1 cellular context compared by ENCODE assay signal in the genomic region with DNA sequence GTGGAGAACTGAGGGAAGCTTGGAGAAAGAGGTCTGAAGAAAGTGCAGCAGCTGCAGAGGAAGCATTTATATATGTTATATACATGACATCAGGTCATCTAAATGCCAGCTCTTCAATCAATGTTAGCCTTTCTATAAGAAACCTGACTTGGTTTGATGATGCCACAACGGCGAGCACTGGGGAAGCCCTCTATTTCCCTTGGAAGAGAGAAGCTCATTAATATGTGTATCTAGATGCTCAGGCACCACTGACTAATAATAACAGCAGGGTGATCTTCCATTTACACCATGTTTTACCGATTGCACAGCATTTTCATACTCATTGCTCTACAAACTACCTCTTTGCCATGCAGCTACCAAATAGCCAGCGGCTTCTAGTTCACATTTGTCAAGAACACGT.
TF ChIP-seq lines count a peak whose summit lies in the region.

No MANE protein-coding gene starts in this region.

TF ChIP-seq in K562, 482 proteins besides CTCF, POLR2A, EP300 and RAD21:
- TF ChIP-seq NFIX (CRISPR knock-in tag; IDR thresholded peaks at IDR 0.05; ENCODE audit: low read depth) (no peak), TBP (optimal IDR thresholded peaks at IDR 0.05; ENCODE audit: low read depth, low read length) (no peak), ZNF140 (CRISPR knock-in tag; IDR thresholded peaks at IDR 0.05) (no peak), ZNF324 (CRISPR knock-in tag; IDR thresholded peaks at IDR 0.05) (no peak), MTA1 (IDR thresholded peaks at IDR 0.05; ENCODE audit: borderline replicate concordance) (no peak), ELK1 (CRISPR knock-in tag; IDR thresholded peaks at IDR 0.05) (no peak), ZBTB26 (CRISPR knock-in tag; IDR thresholded peaks at IDR 0.05) (no peak), ZNF263 (CRISPR knock-in tag; IDR thresholded peaks at IDR 0.05; ENCODE audit: borderline replicate concordance) (no peak), NFIC (IDR thresholded peaks at IDR 0.05) (no peak), BRF2 (IDR thresholded peaks at IDR 0.05; ENCODE audit: borderline replicate concordance, insufficient read depth, insufficient read length) (no peak), ZNF274 (IDR thresholded peaks at IDR 0.05; ENCODE audit: borderline replicate concordance, low read depth, low read length) (no peak), ZBTB33 (CRISPR knock-in tag; IDR thresholded peaks at IDR 0.05) (no peak), SRSF7 (optimal IDR thresholded peaks at IDR 0.05; ENCODE audit: low read depth, low read length) (no peak), PRMT5 (CRISPR knock-in tag; IDR thresholded peaks at IDR 0.05) (no peak), ZNF212 (CRISPR knock-in tag; IDR thresholded peaks at IDR 0.05) (no peak), HDAC2 (IDR thresholded peaks at IDR 0.05) (no peak), PPARD (CRISPR knock-in tag; IDR thresholded peaks at IDR 0.05) (no peak)
- TF ChIP-seq, protein P1, sequence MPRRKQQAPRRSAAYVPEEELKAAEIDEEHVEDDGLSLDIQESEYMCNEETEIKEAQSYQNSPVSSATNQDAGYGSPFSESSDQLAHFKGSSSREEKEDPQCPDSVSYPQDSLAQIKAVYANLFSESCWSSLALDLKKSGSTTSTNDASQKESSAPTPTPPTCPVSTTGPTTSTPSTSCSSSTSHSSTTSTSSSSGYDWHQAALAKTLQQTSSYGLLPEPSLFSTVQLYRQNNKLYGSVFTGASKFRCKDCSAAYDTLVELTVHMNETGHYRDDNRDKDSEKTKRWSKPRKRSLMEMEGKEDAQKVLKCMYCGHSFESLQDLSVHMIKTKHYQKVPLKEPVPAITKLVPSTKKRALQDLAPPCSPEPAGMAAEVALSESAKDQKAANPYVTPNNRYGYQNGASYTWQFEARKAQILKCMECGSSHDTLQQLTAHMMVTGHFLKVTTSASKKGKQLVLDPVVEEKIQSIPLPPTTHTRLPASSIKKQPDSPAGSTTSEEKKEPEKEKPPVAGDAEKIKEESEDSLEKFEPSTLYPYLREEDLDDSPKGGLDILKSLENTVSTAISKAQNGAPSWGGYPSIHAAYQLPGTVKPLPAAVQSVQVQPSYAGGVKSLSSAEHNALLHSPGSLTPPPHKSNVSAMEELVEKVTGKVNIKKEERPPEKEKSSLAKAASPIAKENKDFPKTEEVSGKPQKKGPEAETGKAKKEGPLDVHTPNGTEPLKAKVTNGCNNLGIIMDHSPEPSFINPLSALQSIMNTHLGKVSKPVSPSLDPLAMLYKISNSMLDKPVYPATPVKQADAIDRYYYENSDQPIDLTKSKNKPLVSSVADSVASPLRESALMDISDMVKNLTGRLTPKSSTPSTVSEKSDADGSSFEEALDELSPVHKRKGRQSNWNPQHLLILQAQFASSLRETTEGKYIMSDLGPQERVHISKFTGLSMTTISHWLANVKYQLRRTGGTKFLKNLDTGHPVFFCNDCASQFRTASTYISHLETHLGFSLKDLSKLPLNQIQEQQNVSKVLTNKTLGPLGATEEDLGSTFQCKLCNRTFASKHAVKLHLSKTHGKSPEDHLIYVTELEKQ (CRISPR knock-in tag; IDR thresholded peaks at IDR 0.05) = no peak
- TF ChIP-seq, protein P2, sequence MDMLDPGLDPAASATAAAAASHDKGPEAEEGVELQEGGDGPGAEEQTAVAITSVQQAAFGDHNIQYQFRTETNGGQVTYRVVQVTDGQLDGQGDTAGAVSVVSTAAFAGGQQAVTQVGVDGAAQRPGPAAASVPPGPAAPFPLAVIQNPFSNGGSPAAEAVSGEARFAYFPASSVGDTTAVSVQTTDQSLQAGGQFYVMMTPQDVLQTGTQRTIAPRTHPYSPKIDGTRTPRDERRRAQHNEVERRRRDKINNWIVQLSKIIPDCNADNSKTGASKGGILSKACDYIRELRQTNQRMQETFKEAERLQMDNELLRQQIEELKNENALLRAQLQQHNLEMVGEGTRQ (CRISPR knock-in tag; IDR thresholded peaks at IDR 0.05) = no peak
